In genomic region chr10:133438711-133439273, GRCh38 we compare ENCODE assay signal across 8 cellular contexts. TPM values are rescaled to one million over a fixed set of nuclear protein-coding genes. Genes with fewer than 3 reads are reported as not detected.
DNase-seq lines count a peak whose midpoint lies in the region; ATAC-seq and TF ChIP-seq lines count a peak whose summit lies in the region.

No MANE protein-coding gene starts in this region.

- H3K4me1 ChIP-seq in mammary epithelial cell (ENCODE audit: insufficient read depth, low read length) = no peaks in the 10 kb centered on the region
- no peaks in the 10 kb centered on the region for H3K4me1 ChIP-seq in upper lobe of right lung
- no peaks in the 10 kb centered on the region for H3K4me1 ChIP-seq in hepatocyte (ENCODE audit: insufficient read depth)

- no peak overlapping the region for H3K4me3 ChIP-seq in mammary epithelial cell (replicated peaks in 1 of 3; ENCODE audit: insufficient read depth in 1 of 3, low read depth in 2 of 3, low read length in 3 of 3)
- H3K4me3 ChIP-seq in upper lobe of right lung = no peak overlapping the region
- no peak overlapping the region for H3K4me3 ChIP-seq in hepatocyte

- H3K36me3 ChIP-seq in mammary epithelial cell (ENCODE audit: insufficient read depth, low read length) = no peaks in the 10 kb centered on the region
- no peaks in the 10 kb centered on the region for H3K36me3 ChIP-seq in upper lobe of right lung
- no peaks in the 10 kb centered on the region for H3K36me3 ChIP-seq in hepatocyte (replicated peaks; ENCODE audit: insufficient read depth, low read depth)

- peak; percentile 51 for ATAC-seq in stimulated activated naive CD8-positive, alpha-beta T cell treated with anti-CD3 and anti-CD28 coated beads, Interleukin-15, amount 100 ng/mL, for 72 hours
- ATAC-seq in stimulated activated naive CD8-positive, alpha-beta T cell treated with anti-CD3 and anti-CD28 coated beads, Interleukin-15, Interleukin-2, amounts not matched to agents 100 U/mL and 50 U/mL, for 24 hours = no peak
- peak; percentile 38 for ATAC-seq in upper lobe of right lung
- no peak for ATAC-seq in naive thymus-derived CD8-positive, alpha-beta T cell

- dilution Hi-C loops in mammary epithelial cell (cut with HindIII; ENCODE audit: low sequenced_read_pairs) = no loop called here

- H3K27me3 Mint-ChIP-seq in stimulated activated naive CD8-positive, alpha-beta T cell treated with anti-CD3 and anti-CD28 coated beads, Interleukin-15, amount 100 ng/mL, for 72 hours = peaks cover 30% of the 10 kb centered on the region
- H3K27me3 Mint-ChIP-seq in naive thymus-derived CD8-positive, alpha-beta T cell = peaks cover 8 to 46% (median 19%) of the 10 kb centered on the region in 5 donors

- no peaks in the 10 kb centered on the region for H4K20me1 ChIP-seq in mammary epithelial cell (ENCODE audit: insufficient read depth, low read length)
- H4K20me1 ChIP-seq in hepatocyte (ENCODE audit: insufficient read depth, poor library complexity, severe bottlenecking) = no peaks in the 10 kb centered on the region

- no peaks in the 10 kb centered on the region for H3K79me2 ChIP-seq in mammary epithelial cell (ENCODE audit: insufficient read depth, low read length)
- H3K79me2 ChIP-seq in hepatocyte = no peaks in the 10 kb centered on the region

- WGBS in mammary epithelial cell (ENCODE audit: low coverage, missing lambda C conversion rate) = 75% methylated on average over 11 of the region's 11 CpGs
- 61% methylated on average over 11 of the region's 11 CpGs for WGBS in hepatocyte (ENCODE audit: low lambda C conversion rate, missing lambda C conversion rate)

- peak; percentile 26 to 46 for TF ChIP-seq CTCF in mammary epithelial cell (conservative IDR thresholded peaks at IDR 0.05 in 1 of 2, IDR thresholded peaks at IDR 0.05 in 1 of 2; ENCODE audit: extremely low read depth in 1 of 2, insufficient read depth in 1 of 2, low read depth in 1 of 2, low read length in 2 of 2)
- no peak for TF ChIP-seq CTCF in upper lobe of right lung (IDR thresholded peaks at IDR 0.05)
- TF ChIP-seq CTCF in hepatocyte (IDR thresholded peaks at IDR 0.05; ENCODE audit: poor library complexity) = no peak

- H3K27me3 ChIP-seq in mammary epithelial cell (ENCODE audit: insufficient read depth, low read length) (no peaks in the 10 kb centered on the region), upper lobe of right lung (no peaks in the 10 kb centered on the region), hepatocyte (no peaks in the 10 kb centered on the region)

- H3K4me2 ChIP-seq in mammary epithelial cell (ENCODE audit: insufficient read depth, low read depth, low read length) (no peak overlapping the region), hepatocyte (no peak overlapping the region)

- H3K27ac ChIP-seq in mammary epithelial cell (ENCODE audit: insufficient read depth, low read depth, low read length) (no peak overlapping the region), upper lobe of right lung (no peak overlapping the region), hepatocyte (no peak overlapping the region)

- H3K9me3 ChIP-seq in mammary epithelial cell (replicated peaks; ENCODE audit: insufficient read depth, low read length) = no peaks in the 10 kb centered on the region
- H3K9me3 ChIP-seq in upper lobe of right lung = no peaks in the 10 kb centered on the region
- H3K9me3 ChIP-seq in hepatocyte (ENCODE audit: low read depth) = no peaks in the 10 kb centered on the region

- in situ Hi-C loops in mammary epithelial cell (cut with MboI; ENCODE audit: low sequenced_read_pairs in 2 of 2) = no loop called here

- intact Hi-C loops in mammary epithelial cell (cut with micrococcal nuclease) (loop anchor here (1.0 kb wide), 1 partner anchor 59 kb away; no protein-coding TSS in a partner anchor), upper lobe of right lung (cut with DNase I) (no loop called here)

- peaks cover 4 to 16% (median 5%) of the 10 kb centered on the region in 3 donors for H3K36me3 Mint-ChIP-seq in naive thymus-derived CD8-positive, alpha-beta T cell

- H3K9me2 ChIP-seq in hepatocyte (replicated peaks; ENCODE audit: insufficient read depth) = no peaks in the 10 kb centered on the region

- DNase-seq in stimulated activated naive CD8-positive, alpha-beta T cell treated with anti-CD3 and anti-CD28 coated beads, Interleukin-15, amount 100 ng/mL, for 72 hours = no peak
- no peak for DNase-seq in stimulated activated naive CD8-positive, alpha-beta T cell treated with anti-CD3 and anti-CD28 coated beads, Interleukin-15, Interleukin-2, amounts not matched to agents 100 U/mL and 50 U/mL, for 24 hours
- peak; percentile 39 for DNase-seq in LHCN-M2 (ENCODE audit: low read depth)
- peak; percentile 24 for DNase-seq in mammary epithelial cell
- DNase-seq in upper lobe of right lung = no peak
- DNase-seq in occipital lobe (lab: John Stamatoyannopoulos, UW) = no peak
- no peak for DNase-seq in naive thymus-derived CD8-positive, alpha-beta T cell
- DNase-seq in hepatocyte (ENCODE audit: low spot score) = no peak

- no peak overlapping the region for H3K27ac Mint-ChIP-seq in stimulated activated naive CD8-positive, alpha-beta T cell treated with anti-CD3 and anti-CD28 coated beads, Interleukin-15, amount 100 ng/mL, for 72 hours
- no peak overlapping the region for H3K27ac Mint-ChIP-seq in naive thymus-derived CD8-positive, alpha-beta T cell

- BruUV-seq in mammary epithelial cell (replicated peaks; lab: Mats Ljungman, UMichigan) = no TSS peak

- H3K4me1 Mint-ChIP-seq in stimulated activated naive CD8-positive, alpha-beta T cell treated with anti-CD3 and anti-CD28 coated beads, Interleukin-15, amount 100 ng/mL, for 72 hours = peaks cover 28% of the 10 kb centered on the region
- peaks cover 10 to 32% (median 24%) of the 10 kb centered on the region in 4 donors for H3K4me1 Mint-ChIP-seq in naive thymus-derived CD8-positive, alpha-beta T cell

- no peak overlapping the region for H3K9ac ChIP-seq in mammary epithelial cell (ENCODE audit: insufficient read depth, low read length)

- POLR2A ChIA-PET in naive thymus-derived CD8-positive, alpha-beta T cell (lab: Charles Lee) = no interaction called here

- CTCF ChIA-PET in mammary epithelial cell (lab: Charles Lee; ENCODE audit: low non-redundant PET) = interaction anchor here (0.6 kb wide), 1 partner anchor 21 kb away, joined by 7 read pairs; no protein-coding TSS in a partner anchor

- H3K4me3 Mint-ChIP-seq in stimulated activated naive CD8-positive, alpha-beta T cell treated with anti-CD3 and anti-CD28 coated beads, Interleukin-15, amount 100 ng/mL, for 72 hours = no peak overlapping the region
- no peak overlapping the region for H3K4me3 Mint-ChIP-seq in naive thymus-derived CD8-positive, alpha-beta T cell

- H3K9me3 Mint-ChIP-seq in stimulated activated naive CD8-positive, alpha-beta T cell treated with anti-CD3 and anti-CD28 coated beads, Interleukin-15, amount 100 ng/mL, for 72 hours = peaks cover 0 to 4% of the 10 kb centered on the region in 2 donors
- H3K9me3 Mint-ChIP-seq in naive thymus-derived CD8-positive, alpha-beta T cell = peaks cover 0 to 7% (median 0%) of the 10 kb centered on the region in 9 donors

- H2AFZ ChIP-seq in mammary epithelial cell (ENCODE audit: low read depth, low read length) (no peak overlapping the region), hepatocyte (no peak overlapping the region)

RNA-seq across cellular contexts. Expression of gene SPRN, which starts 14.4 kb away (rescaled TPM):
- 0.29 and 0.32 TPM in 2 replicates for total RNA-seq in LHCN-M2 (2014; rRNA removed)
- 1.3 TPM for polyA plus RNA-seq in LHCN-M2 (2012)
- 1 to 10 TPM in 1 of 2 donors, under 1 TPM in 1; 0.33 to 3.7 TPM for total RNA-seq in mammary epithelial cell
- polyA plus RNA-seq in mammary epithelial cell = 0.37 TPM
- polyA minus RNA-seq in mammary epithelial cell = not detected
- not detected for total RNA-seq in upper lobe of right lung
- total RNA-seq in occipital lobe = 6.1 TPM
- total RNA-seq in naive thymus-derived CD8-positive, alpha-beta T cell = not detected
- under 1 TPM; 0.06 to 0.39 (median 0.28) TPM for polyA plus RNA-seq in naive thymus-derived CD8-positive, alpha-beta T cell
- 0.28 and 0.97 TPM in 2 replicates for total RNA-seq in hepatocyte
- polyA plus RNA-seq in hepatocyte = 2.6 and 2.7 TPM in 2 replicates

RNA-seq across cellular contexts. Expression of gene SCART1, which starts 15.0 kb away (rescaled TPM):
- total RNA-seq in LHCN-M2 (2014; rRNA removed) = 0.57 and 1.0 TPM in 2 replicates
- 0.16 TPM for polyA plus RNA-seq in LHCN-M2 (2012)
- total RNA-seq in mammary epithelial cell = 1 to 10 TPM; 1.3 to 4.4 TPM
- polyA plus RNA-seq in mammary epithelial cell = 0.67 TPM
- polyA minus RNA-seq in mammary epithelial cell = not detected
- 2.6 TPM for total RNA-seq in upper lobe of right lung
- total RNA-seq in occipital lobe = 0.47 TPM
- 1 to 10 TPM; 3.8 to 4.2 TPM for total RNA-seq in naive thymus-derived CD8-positive, alpha-beta T cell
- under 1 TPM in 1 of 3 donors, not detected in 2; 0.04 TPM for polyA plus RNA-seq in naive thymus-derived CD8-positive, alpha-beta T cell
- total RNA-seq in hepatocyte = 0.16 and 1.00 TPM in 2 replicates
- 0.22 and 0.63 TPM in 2 replicates for polyA plus RNA-seq in hepatocyte

RNA-seq across cellular contexts. Expression of gene MTG1, which starts 44.8 kb away (rescaled TPM):
- total RNA-seq in LHCN-M2 (2014; rRNA removed) (25.3 and 28.5 TPM in 2 replicates), mammary epithelial cell (10 to 100 TPM; 21.7 to 36.4 TPM), upper lobe of right lung (33.0 TPM), occipital lobe (14.8 TPM), hepatocyte (53.2 and 57.0 TPM in 2 replicates)
- 32.8 TPM for polyA plus RNA-seq in LHCN-M2 (2012)
- polyA plus RNA-seq in mammary epithelial cell (33.9 TPM), hepatocyte (154 and 180 TPM in 2 replicates)
- polyA minus RNA-seq in mammary epithelial cell = 34.8 TPM
- total RNA-seq in naive thymus-derived CD8-positive, alpha-beta T cell = 10 to 100 TPM; 62.4 to 67.9 TPM
- polyA plus RNA-seq in naive thymus-derived CD8-positive, alpha-beta T cell = 10 to 100 TPM; 19.4 to 37.9 (median 28.5) TPM

RNA-seq across cellular contexts. Expression of gene PAOX, which starts 59.7 kb away (rescaled TPM):
- total RNA-seq in LHCN-M2 (2014; rRNA removed) (3.3 and 3.5 TPM in 2 replicates), mammary epithelial cell (1 to 10 TPM; 7.0 to 7.2 TPM), upper lobe of right lung (6.0 TPM), occipital lobe (10.1 TPM), hepatocyte (11.5 and 12.7 TPM in 2 replicates)
- polyA plus RNA-seq in LHCN-M2 (2012) = 3.4 TPM
- polyA plus RNA-seq in mammary epithelial cell (2.4 TPM), hepatocyte (19.6 and 27.6 TPM in 2 replicates)
- 2.1 TPM for polyA minus RNA-seq in mammary epithelial cell
- total RNA-seq in naive thymus-derived CD8-positive, alpha-beta T cell = 10 to 100 TPM; 11.3 to 11.9 TPM
- 10 to 100 TPM; 10.9 to 15.6 (median 11.9) TPM for polyA plus RNA-seq in naive thymus-derived CD8-positive, alpha-beta T cell

Comparison
In these comparisons a context has a peak if more than half of its experiments do, and no peak if none do; other contexts are left out.
1. ATAC-seq: peak in stimulated activated naive CD8-positive, alpha-beta T cell treated with anti-CD3 and anti-CD28 coated beads, Interleukin-15, amount 100 ng/mL, for 72 hours (single experiment) and upper lobe of right lung (single experiment); none in stimulated activated naive CD8-positive, alpha-beta T cell treated with anti-CD3 and anti-CD28 coated beads, Interleukin-15, Interleukin-2, amounts not matched to agents 100 U/mL and 50 U/mL, for 24 hours (single experiment) and naive thymus-derived CD8-positive, alpha-beta T cell (0 of 2).
2. DNase-seq: peak in LHCN-M2 (single experiment) and mammary epithelial cell (single experiment); none in stimulated activated naive CD8-positive, alpha-beta T cell treated with anti-CD3 and anti-CD28 coated beads, Interleukin-15, amount 100 ng/mL, for 72 hours (0 of 2), stimulated activated naive CD8-positive, alpha-beta T cell treated with anti-CD3 and anti-CD28 coated beads, Interleukin-15, Interleukin-2, amounts not matched to agents 100 U/mL and 50 U/mL, for 24 hours (single experiment), upper lobe of right lung (single experiment), occipital lobe (single experiment), naive thymus-derived CD8-positive, alpha-beta T cell (0 of 10) and hepatocyte (single experiment).
3. CTCF ChIP-seq: peak in mammary epithelial cell (2 of 2); none in upper lobe of right lung (single experiment) and hepatocyte (single experiment).